Comparison of ENCODE assay signal across 36 cellular contexts in the genomic region with DNA sequence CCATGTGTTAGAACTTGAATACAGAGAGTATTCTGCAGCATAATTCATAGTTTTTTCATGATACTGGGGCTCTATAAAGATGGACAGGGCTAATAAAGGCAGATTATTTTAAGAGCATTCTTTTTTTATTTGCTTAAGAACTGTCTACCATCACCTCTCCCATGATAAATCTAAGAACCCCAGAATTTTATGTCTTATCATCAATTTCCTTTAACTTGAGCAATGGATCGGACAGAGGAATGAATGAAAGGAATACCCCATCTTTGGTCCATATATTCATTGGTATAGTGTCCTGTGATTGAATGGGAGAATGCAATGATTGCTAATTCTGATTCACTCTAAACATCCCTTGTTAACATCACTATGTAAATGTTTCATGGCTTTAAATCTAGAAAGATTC.
"Had no signal": no experiment of that assay in that cellular context is flagged by ENCODE, and none has a peak within 500 bp of the region (broad histone marks: within the 10 kb centered on the region; RNA-seq: fewer than 3 reads in every experiment).

No MANE protein-coding gene starts in this region.

- DNase-seq: Karpas-422, Kasumi-1, MG63, MM.1S, MV-4-11, NCI-H1048, NCI-H1092, NCI-H1092 treated with DMSO at 0.1 percent for 48 hours, NCI-H1105, NCI-H1105 treated with DMSO at 0.1 percent for 48 hours, NCI-H1417, NCI-H1417 treated with DMSO at 0.1 percent for 48 hours, NCI-H1436, NCI-H1436 treated with DMSO at 0.1 percent for 48 hours, NCI-H146, NCI-H1694, NCI-H1694 treated with DMSO at 0.1 percent for 48 hours, NCI-H187, NCI-H187 treated with DMSO at 0.1 percent for 48 hours, NCI-H1930, NCI-H2029, NCI-H2029 treated with DMSO at 0.1 percent for 48 hours, NCI-H2081, NCI-H2081 treated with DMSO at 0.1 percent for 48 hours, NCI-H2107, NCI-H2171, NCI-H2171 treated with DMSO at 0.1 percent for 48 hours, NCI-H2227 treated with DMSO at 0.1 percent for 48 hours, NCI-H226, NCI-H345, NCI-H446, NCI-H446 treated with DMSO at 0.1 percent for 48 hours, NCI-H510A, NCI-H510A treated with DMSO at 0.1 percent for 48 hours, NCI-H524, NCI-H524 treated with DMSO at 0.1 percent for 48 hours had no signal

- H3K4me3 ChIP-seq: MG63 had no signal

- H3K27me3 ChIP-seq: MG63 had no signal

- H3K9me3 ChIP-seq: MG63 had no signal

- H3K36me3 ChIP-seq: MG63 had no signal
